Comparison of ENCODE assay signal across 16 cellular contexts in the genomic region with DNA sequence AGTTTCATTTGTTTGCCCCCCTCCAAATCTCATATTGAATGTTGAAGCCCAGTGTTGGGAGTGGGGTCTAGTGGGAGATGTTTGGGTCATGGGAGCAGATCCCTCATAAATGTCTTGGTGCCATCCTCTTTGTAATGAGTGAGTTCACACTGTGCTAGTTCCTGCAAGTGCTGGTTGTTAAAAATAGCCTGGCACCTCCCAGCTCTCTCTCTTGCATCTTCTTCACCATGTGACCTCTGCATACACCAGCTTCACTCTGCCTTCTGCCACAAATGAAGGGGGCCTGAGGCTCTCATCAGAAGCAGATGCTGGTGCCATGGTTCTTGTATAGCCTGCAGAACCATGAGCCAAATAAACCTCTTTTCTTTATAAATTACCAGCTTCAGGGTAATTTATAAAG.
"Had no signal": no experiment of that assay in that cellular context is flagged by ENCODE, and none has a peak within 500 bp of the region (broad histone marks: within the 10 kb centered on the region; RNA-seq: fewer than 3 reads in every experiment).

No MANE protein-coding gene starts in this region.

- H3K79me2 ChIP-seq: hepatocyte had no signal

- H3K4me2 ChIP-seq: hepatocyte had no signal

- H3K9me3 Mint-ChIP-seq: activated naive CD8-positive, alpha-beta T cell treated with anti-CD3 and anti-CD28 coated beads, Interleukin-2, amount 50 U/mL, for 24 hours; activated T-helper 1 cell treated with anti-CD3 and anti-CD28 coated beads, Interleukin-12 subunit alpha, Interleukin-12 subunit beta, Interleukin-2, Interleukin-4 antibody, amounts not matched to agents 30 ng/mL and 10 ng/mL and 1 ng/mL, durations not matched to agents 14 hours and 24 hours and 36 hours; natural killer cell; T-cell had no signal

- ATAC-seq: activated CD8-positive, alpha-beta T cell treated with anti-CD3 and anti-CD28 coated beads, Interleukin-2, amount 10 ng/mL, durations not matched to agents 7 days and 5 days; activated naive CD8-positive, alpha-beta T cell treated with anti-CD3 and anti-CD28 coated beads, Interleukin-2, amount 50 U/mL, for 24 hours; gastroesophageal sphincter; lower lobe of right lung; natural killer cell; sciatic nerve; stimulated activated naive B cell treated with anti-CD40 and anti-IgM and Interleukin-4, amounts not matched to agents 10 μg/mL and 1 μg/mL and 100 μg/mL, for 72 hours; T-cell had no signal

- H3K27me3 ChIP-seq: colonic mucosa, gastroesophageal sphincter, hepatocyte had no signal

- H3K27ac ChIP-seq: colonic mucosa, gastroesophageal sphincter, hepatocyte, lower lobe of right lung had no signal

- H3K4me1 Mint-ChIP-seq: activated naive CD8-positive, alpha-beta T cell treated with anti-CD3 and anti-CD28 coated beads, Interleukin-2, amount 50 U/mL, for 24 hours; natural killer cell; stimulated activated naive B cell treated with anti-CD40 and anti-IgM and Interleukin-4, amounts not matched to agents 10 μg/mL and 1 μg/mL and 100 μg/mL, for 72 hours; T-cell had no signal

- H3K27ac Mint-ChIP-seq: activated CD8-positive, alpha-beta T cell treated with anti-CD3 and anti-CD28 coated beads, Interleukin-2, amount 10 ng/mL, durations not matched to agents 7 days and 5 days; activated naive CD8-positive, alpha-beta T cell treated with anti-CD3 and anti-CD28 coated beads, Interleukin-2, amount 50 U/mL, for 24 hours; activated T-helper 1 cell treated with anti-CD3 and anti-CD28 coated beads, Interleukin-12 subunit alpha, Interleukin-12 subunit beta, Interleukin-2, Interleukin-4 antibody, amounts not matched to agents 30 ng/mL and 10 ng/mL and 1 ng/mL, durations not matched to agents 14 hours and 24 hours and 36 hours; natural killer cell; progenitor cell of endocrine pancreas; stimulated activated naive B cell treated with anti-CD40 and anti-IgM and Interleukin-4, amounts not matched to agents 10 μg/mL and 1 μg/mL and 100 μg/mL, for 72 hours; T-cell had no signal

- H3K36me3 ChIP-seq: colonic mucosa, gastroesophageal sphincter, lower lobe of right lung had no signal

- H3K36me3 Mint-ChIP-seq: natural killer cell; stimulated activated naive B cell treated with anti-CD40 and anti-IgM and Interleukin-4, amounts not matched to agents 10 μg/mL and 1 μg/mL and 100 μg/mL, for 72 hours; T-cell had no signal

- H3K4me3 Mint-ChIP-seq: activated CD8-positive, alpha-beta T cell treated with anti-CD3 and anti-CD28 coated beads, Interleukin-2, amount 10 ng/mL, durations not matched to agents 7 days and 5 days; activated naive CD8-positive, alpha-beta T cell treated with anti-CD3 and anti-CD28 coated beads, Interleukin-2, amount 50 U/mL, for 24 hours; activated T-helper 1 cell treated with anti-CD3 and anti-CD28 coated beads, Interleukin-12 subunit alpha, Interleukin-12 subunit beta, Interleukin-2, Interleukin-4 antibody, amounts not matched to agents 30 ng/mL and 10 ng/mL and 1 ng/mL, durations not matched to agents 14 hours and 24 hours and 36 hours; natural killer cell; stimulated activated naive B cell treated with anti-CD40 and anti-IgM and Interleukin-4, amounts not matched to agents 10 μg/mL and 1 μg/mL and 100 μg/mL, for 72 hours; T-cell had no signal

- H2AFZ ChIP-seq: hepatocyte had no signal

- H3K27me3 Mint-ChIP-seq: activated naive CD8-positive, alpha-beta T cell treated with anti-CD3 and anti-CD28 coated beads, Interleukin-2, amount 50 U/mL, for 24 hours; progenitor cell of endocrine pancreas had no signal

- DNase-seq: activated CD4-positive, alpha-beta T cell treated with anti-CD3 and anti-CD28 coated beads for 4 hours; activated CD8-positive, alpha-beta memory T cell treated with anti-CD3 and anti-CD28 coated beads, Interleukin-2, amount 50 U/mL, for 48 hours; activated CD8-positive, alpha-beta T cell treated with anti-CD3 and anti-CD28 coated beads, Interleukin-2, amount 10 ng/mL, durations not matched to agents 7 days and 5 days; activated naive CD4-positive, alpha-beta T cell; activated naive CD8-positive, alpha-beta T cell treated with anti-CD3 and anti-CD28 coated beads, Interleukin-2, amount 50 U/mL, for 24 hours; colonic mucosa; lower lobe of right lung; natural killer cell; stimulated activated CD4-positive, alpha-beta T cell treated with anti-CD3 and anti-CD28 coated beads, Interleukin-2, amount 100 ng/mL, for 24 hours; stimulated activated naive B cell treated with anti-CD40 and anti-IgM and Interleukin-4, amounts not matched to agents 10 μg/mL and 1 μg/mL and 100 μg/mL, for 72 hours; T-cell had no signal

- H3K4me1 ChIP-seq: colonic mucosa, gastroesophageal sphincter, lower lobe of right lung had no signal

- H3K4me3 ChIP-seq: colonic mucosa, gastroesophageal sphincter, hepatocyte, lower lobe of right lung had no signal

- H3K9me3 ChIP-seq: colonic mucosa, gastroesophageal sphincter, lower lobe of right lung had no signal
